In genomic region chr6:30461055-30461454, GRCh38 we compare ENCODE assay signal across 22 cellular contexts. TPM values are rescaled to one million over a fixed set of nuclear protein-coding genes. Genes with fewer than 3 reads are reported as not detected.
DNase-seq lines count a peak whose midpoint lies in the region; ATAC-seq, FAIRE-seq and TF ChIP-seq lines count a peak whose summit lies in the region.
"Had no signal": no experiment of that assay in that cellular context is flagged by ENCODE, and none has a peak within 500 bp of the region (broad histone marks: within the 10 kb centered on the region; RNA-seq: fewer than 3 reads in every experiment).

No MANE protein-coding gene starts in this region.

- H2AFZ ChIP-seq in IMR-90 (replicated peaks; ENCODE audit: low read length, poor library complexity) (no peak overlapping the region), K562 (ENCODE audit: low read depth, low read length) (no peak overlapping the region)

- H4K20me1 ChIP-seq in IMR-90 (ENCODE audit: insufficient read depth, low read length) (peaks cover 20% of the 10 kb centered on the region; the same call in 1 of the 2 replicates), K562 (replicated peaks; ENCODE audit: control insufficient read depth, insufficient read depth, low read length) (no peaks in the 10 kb centered on the region)

- H3K18ac ChIP-seq in IMR-90 (ENCODE audit: low read depth, low read length), result no peak overlapping the region

- no peak overlapping the region for H2BK5ac ChIP-seq in IMR-90 (ENCODE audit: low read depth, low read length, poor library complexity, severe bottlenecking)

- H2BK20ac ChIP-seq in IMR-90 (ENCODE audit: low read depth, low read length), result no peak overlapping the region

- H3K9me3 ChIP-seq in IMR-90 (ENCODE audit: control insufficient read depth, insufficient read depth, low read length), result peaks cover 10% of the 10 kb centered on the region
- H3K9me3 ChIP-seq in K562 (replicated peaks; ENCODE audit: control insufficient read depth, insufficient read depth, low read depth, low read length), result no peaks in the 10 kb centered on the region
- H3K9me3 ChIP-seq: Caco-2 had no signal

- H3K4me3 ChIP-seq in IMR-90 (ENCODE audit: insufficient read depth, low read depth, low read length) (no peak overlapping the region), K562 (no peak overlapping the region)

- POLR2A ChIA-PET in IMR-90 (lab: Charles Lee; ENCODE audit: unreplicated experiment) (no interaction called here), K562 (lab: Yijun Ruan, JAX) (no interaction called here)

- WGBS in IMR-90 (ENCODE audit: extremely low coverage in 2 of 2, insufficient read length in 1 of 2), 2 experiments, result no CpG with 5 or more reads among the region's 5 CpGs
- 4% methylated on average over 5 of the region's 5 CpGs for WGBS in K562 (ENCODE audit: insufficient coverage, low coverage, missing lambda C conversion rate)

- H3K56ac ChIP-seq in IMR-90 (ENCODE audit: extremely low read depth, insufficient read depth, low read length), result no peak overlapping the region

- BruUV-seq in IMR-90 (replicated peaks; lab: Mats Ljungman, UMichigan) (no TSS peak), K562 (replicated peaks; lab: Mats Ljungman, UMichigan) (no TSS peak)

- ATAC-seq in natural killer cell treated with Interleukin-12 subunit alpha and Interleukin-12 subunit beta and Interleukin-15 and Interleukin-18, amount 100 ng/mL, for 72 hours, result no peak
- ATAC-seq in natural killer cell, result no peak
- ATAC-seq in IMR-90 (ENCODE audit: low read depth), result no peak
- no peak for ATAC-seq in K562
- no peak for ATAC-seq in HG02678 (IDR thresholded peaks at IDR 0.05; ENCODE audit: unreplicated experiment)
- ATAC-seq: CD8-positive, alpha-beta T cell had no signal

- no peaks in the 10 kb centered on the region for H3K79me2 ChIP-seq in K562 (ENCODE audit: control insufficient read depth, insufficient read depth, low read length)

- no peak overlapping the region for H3K27ac ChIP-seq in IMR-90 (ENCODE audit: insufficient read depth, low read length)
- H3K27ac ChIP-seq in K562 (ENCODE audit: extremely low read depth, low read depth, low read length), result no peak overlapping the region
- H3K27ac ChIP-seq: BLaER1 treated with 17β-estradiol and CSF1 and Interleukin-3, amounts not matched to agents 10 nM and 100 nM; C4-2B had no signal

- no peak overlapping the region for H3K23ac ChIP-seq in IMR-90 (ENCODE audit: low read depth, low read length)

- H3K79me1 ChIP-seq in IMR-90 (ENCODE audit: low read depth in 1 of 2, low read length in 2 of 2), result no peaks in the 10 kb centered on the region

- H3K27me3 Mint-ChIP-seq in natural killer cell treated with Interleukin-12 subunit alpha and Interleukin-12 subunit beta and Interleukin-15 and Interleukin-18, amount 100 ng/mL, for 72 hours, result peaks cover 67 to 89% of the 10 kb centered on the region in 2 donors
- peaks cover 79 to 83% of the 10 kb centered on the region in 2 donors for H3K27me3 Mint-ChIP-seq in natural killer cell (ENCODE audit: low read depth in 2 of 2)
- H3K27me3 Mint-ChIP-seq in mesothelial cell of epicardium (ENCODE audit: low read depth), result peaks cover 96% of the 10 kb centered on the region

- no peaks in the 10 kb centered on the region; the same call in 1 of the 2 replicates for H3K4me1 ChIP-seq in IMR-90 (ENCODE audit: control insufficient read depth, insufficient read depth, low read length)
- H3K4me1 ChIP-seq in K562 (replicated peaks in 1 of 2; ENCODE audit: control insufficient read depth in 2 of 2, insufficient read depth in 2 of 2, low read length in 2 of 2), result peaks cover under 1 to 12% of the 10 kb centered on the region in 2 experiments; a peak in 2 of 5 replicates
- H3K4me1 ChIP-seq: Caco-2 had no signal

- TF ChIP-seq RAD21 in IMR-90 (IDR thresholded peaks at IDR 0.05; ENCODE audit: low read length), result no peak
- no peak for TF ChIP-seq RAD21 in K562 (CRISPR knock-in tag; conservative IDR thresholded peaks at IDR 0.05 in 1 of 2, IDR thresholded peaks at IDR 0.05 in 1 of 2)

- no peak overlapping the region for H2AK9ac ChIP-seq in IMR-90 (replicated peaks; ENCODE audit: low read depth, low read length, poor library complexity)

- no peaks in the 10 kb centered on the region; the same call in 1 of the 2 replicates for H3K9me1 ChIP-seq in IMR-90 (ENCODE audit: insufficient read depth, low read length)
- no peaks in the 10 kb centered on the region for H3K9me1 ChIP-seq in K562 (ENCODE audit: control insufficient read depth, insufficient read depth, low read length)

- H2BK120ac ChIP-seq in IMR-90 (ENCODE audit: low read depth, low read length), result no peak overlapping the region

- H3K36me3 ChIP-seq in IMR-90 (ENCODE audit: control insufficient read depth, insufficient read depth, low read length) (no peaks in the 10 kb centered on the region), K562 (ENCODE audit: control insufficient read depth, insufficient read depth, low read length) (no peaks in the 10 kb centered on the region)

- H4K5ac ChIP-seq in IMR-90 (ENCODE audit: low read depth, low read length), result no peak overlapping the region

- no peak overlapping the region for H3K9ac ChIP-seq in IMR-90 (ENCODE audit: low read depth, low read length)
- H3K9ac ChIP-seq in K562 (ENCODE audit: insufficient read depth in 1 of 2, low read depth in 2 of 2, low read length in 2 of 2), result no peak overlapping the region
- H3K9ac ChIP-seq: BLaER1 treated with 17β-estradiol and CSF1 and Interleukin-3, amounts not matched to agents 10 nM and 100 nM had no signal

- dilution Hi-C loops in IMR-90 (cut with HindIII; ENCODE audit: low sequenced_read_pairs, unreplicated experiment), result no loop called here

- H4K8ac ChIP-seq in IMR-90 (ENCODE audit: low read depth in 2 of 2, low read length in 2 of 2), result no peak overlapping the region

- no peak for FAIRE-seq in K562 (lab: Jason Lieb, UNC)
- FAIRE-seq: A204.1, D721Med, G401.6, GM19239 had no signal

- H2BK15ac ChIP-seq in IMR-90 (ENCODE audit: low read depth, low read length), result no peak overlapping the region

- peaks cover 29% of the 10 kb centered on the region for H3K36me3 Mint-ChIP-seq in natural killer cell treated with Interleukin-12 subunit alpha and Interleukin-12 subunit beta and Interleukin-15 and Interleukin-18, amount 100 ng/mL, for 72 hours
- peaks cover 32% of the 10 kb centered on the region for H3K36me3 Mint-ChIP-seq in natural killer cell
- no peaks in the 10 kb centered on the region for H3K36me3 Mint-ChIP-seq in mesothelial cell of epicardium
- H3K36me3 Mint-ChIP-seq: CD8-positive, alpha-beta T cell had no signal

- H4K91ac ChIP-seq in IMR-90 (ENCODE audit: insufficient read depth, low read depth, low read length), result no peak overlapping the region

- H3K4me2 ChIP-seq in IMR-90 (ENCODE audit: low read depth, low read length), result no peak overlapping the region
- no peak overlapping the region for H3K4me2 ChIP-seq in K562 (ENCODE audit: insufficient read depth, low read length)
- H3K4me2 ChIP-seq: BLaER1 treated with 17β-estradiol and CSF1 and Interleukin-3, amounts not matched to agents 10 nM and 100 nM had no signal

- H3K27me3 ChIP-seq in IMR-90 (ENCODE audit: control insufficient read depth, insufficient read depth, low read length), result peaks cover 79% of the 10 kb centered on the region
- peaks cover 57 to 67% of the 10 kb centered on the region in 2 experiments for H3K27me3 ChIP-seq in K562 (ENCODE audit: control insufficient read depth in 2 of 2, insufficient read depth in 2 of 2, low read length in 2 of 2)

- H3K4me1 Mint-ChIP-seq in natural killer cell treated with Interleukin-12 subunit alpha and Interleukin-12 subunit beta and Interleukin-15 and Interleukin-18, amount 100 ng/mL, for 72 hours (ENCODE audit: low read depth in 2 of 2), result peaks cover 21 to 31% of the 10 kb centered on the region in 2 donors
- H3K4me1 Mint-ChIP-seq in natural killer cell (peaks cover 40 to 49% of the 10 kb centered on the region in 2 donors), mesothelial cell of epicardium (no peaks in the 10 kb centered on the region)

- peak overlapping the region; percentile 13 for H3K4me3 Mint-ChIP-seq in natural killer cell treated with Interleukin-12 subunit alpha and Interleukin-12 subunit beta and Interleukin-15 and Interleukin-18, amount 100 ng/mL, for 72 hours
- H3K4me3 Mint-ChIP-seq in natural killer cell (no peak overlapping the region), mesothelial cell of epicardium (no peak overlapping the region)
- H3K4me3 Mint-ChIP-seq: B cell; CD4-positive, alpha-beta T cell; CD8-positive, alpha-beta T cell had no signal

- DNase-seq in natural killer cell treated with Interleukin-12 subunit alpha and Interleukin-12 subunit beta and Interleukin-15 and Interleukin-18, amount 100 ng/mL, for 72 hours (ENCODE audit: low spot score), result no peak
- DNase-seq in natural killer cell (no peak), IMR-90 (no peak), K562 (ENCODE audit: extremely low read depth in 1 of 4, low spot score in 3 of 4) (no peak), mesothelial cell of epicardium (ENCODE audit: low spot score in 2 of 2, unreplicated experiment in 2 of 2) (no peak)
- DNase-seq in activated CD4-positive, CD25-positive, alpha-beta regulatory T cell treated with anti-CD3 and anti-CD28 coated beads, Interleukin-2, amount 50 U/mL, for 72 hours, result no peak
- DNase-seq: 8988T; AML-193; Caco-2; Calu3; CD4-positive, alpha-beta T cell; CD8-positive, alpha-beta T cell; DMS79 treated with DMSO at 0.1 percent for 48 hours; GF-D8 had no signal

- peaks cover 5% of the 10 kb centered on the region for H3K9me3 Mint-ChIP-seq in natural killer cell treated with Interleukin-12 subunit alpha and Interleukin-12 subunit beta and Interleukin-15 and Interleukin-18, amount 100 ng/mL, for 72 hours
- H3K9me3 Mint-ChIP-seq in natural killer cell (peaks cover 0 to 3% of the 10 kb centered on the region in 2 donors), mesothelial cell of epicardium (peaks cover 12% of the 10 kb centered on the region)
- H3K9me3 Mint-ChIP-seq: CD4-positive, alpha-beta T cell had no signal

- TF ChIP-seq CTCF in natural killer cell (IDR thresholded peaks at IDR 0.05) (no peak), IMR-90 (conservative IDR thresholded peaks at IDR 0.05; ENCODE audit: low read depth, low read length) (no peak), K562 (IDR thresholded peaks at IDR 0.05 in 2 of 3, conservative IDR thresholded peaks at IDR 0.05 in 1 of 3; ENCODE audit: insufficient read depth in 2 of 3, low read depth in 1 of 3, low read length in 3 of 3) (no peak), mesothelial cell of epicardium (IDR thresholded peaks at IDR 0.05; ENCODE audit: unreplicated experiment) (no peak)

- CTCF ChIA-PET in IMR-90 (lab: Yijun Ruan, JAX) (no interaction called here), K562 (lab: Yijun Ruan, JAX; ENCODE audit: low intra/inter-chr PET ratio) (no interaction called here)

- H3K14ac ChIP-seq in IMR-90 (replicated peaks; ENCODE audit: low read depth, low read length), result no peak overlapping the region

- intact Hi-C loops in natural killer cell (cut with micrococcal nuclease), result no loop called here
- intact Hi-C loops in IMR-90 (cut with micrococcal nuclease), result no loop called here
- intact Hi-C loops in K562 (cut with micrococcal nuclease), result no loop called here

- no peak overlapping the region for H2AK5ac ChIP-seq in IMR-90 (ENCODE audit: low read depth, low read length)

- no peak overlapping the region for H3K4ac ChIP-seq in IMR-90 (ENCODE audit: low read depth, low read length)

- in situ Hi-C loops in IMR-90 (cut with MboI; ENCODE audit: low sequenced_read_pairs) (no loop called here), K562 (cut with MboI) (no loop called here)

- TF ChIP-seq POLR2A in IMR-90 (IDR thresholded peaks at IDR 0.05; ENCODE audit: low read depth, low read length) (no peak), K562 (conservative IDR thresholded peaks at IDR 0.05) (no peak)

- TF ChIP-seq EP300 in K562 (IDR thresholded peaks at IDR 0.05; ENCODE audit: low read length), result no peak

- peak overlapping the region in 1 of 2 donors; percentile 17 for H3K27ac Mint-ChIP-seq in natural killer cell treated with Interleukin-12 subunit alpha and Interleukin-12 subunit beta and Interleukin-15 and Interleukin-18, amount 100 ng/mL, for 72 hours
- no peak overlapping the region for H3K27ac Mint-ChIP-seq in natural killer cell
- no peak overlapping the region for H3K27ac Mint-ChIP-seq in mesothelial cell of epicardium
- H3K27ac Mint-ChIP-seq: B cell; CD4-positive, alpha-beta T cell; CD8-positive, alpha-beta T cell had no signal

RNA-seq across cellular contexts. Expression of gene HLA-E, which starts 28.3 kb away (rescaled TPM):
- 100 to 1,000 TPM; 355 to 567 TPM for total RNA-seq in natural killer cell treated with Interleukin-12 subunit alpha and Interleukin-12 subunit beta and Interleukin-15 and Interleukin-18, amount 100 ng/mL, for 72 hours
- 1,000 to 10,000 TPM; 1,807 to 2,048 (median 1,904) TPM for total RNA-seq in natural killer cell
- total RNA-seq in IMR-90 (2012; rRNA removed), result 84.8 and 85.8 TPM in 2 replicates
- polyA plus RNA-seq in IMR-90 (2012; rRNA removed), result 83.6 and 91.4 TPM in 2 replicates
- polyA plus RNA-seq in IMR-90 (2012; cell fraction: cytosol; rRNA removed), result 104 and 106 TPM in 2 replicates
- polyA plus RNA-seq in IMR-90 (2012; cell fraction: nucleus; rRNA removed; ENCODE audit: low replicate concordance), result 84.7 and 103 TPM in 2 replicates
- 20.8 and 41.1 TPM in 2 replicates for total RNA-seq in K562 (2011; cell fraction: chromatin; rRNA removed; ENCODE audit: low replicate concordance)
- 40.4 and 50.9 TPM in 2 replicates for total RNA-seq in K562 (2011; cell fraction: nucleolus; rRNA removed)
- 37.3 and 46.7 TPM in 2 replicates for total RNA-seq in K562 (2011; cell fraction: nucleoplasm; rRNA removed)
- total RNA-seq in K562 (2014; rRNA removed), result 39.9 and 45.5 TPM in 2 replicates
- total RNA-seq in K562 (2014; rRNA removed; fragmentation: Illumina TruSeq; extraction: Trizol), result 14.8 and 15.0 TPM in 2 replicates
- 25.0 and 25.8 TPM in 2 replicates for total RNA-seq in K562 (2015; rRNA removed; fragmentation: Illumina TruSeq; extraction: Trizol)
- 31.0 and 38.0 TPM in 2 replicates for total RNA-seq in K562 (2021)
- 27.2 and 28.8 TPM in 2 replicates for polyA plus RNA-seq in K562 (2011; rRNA removed)
- 27.0 and 45.7 TPM in 2 replicates for polyA plus RNA-seq in K562 (2011; cell fraction: cytosol; rRNA removed)
- 20.5 and 32.8 TPM in 2 replicates for polyA plus RNA-seq in K562 (2011; cell fraction: nucleus; rRNA removed)
- 27.8 and 82.4 TPM in 2 replicates for polyA plus RNA-seq in K562 (2012)
- polyA plus RNA-seq in K562 (2014; fragmentation: Illumina TruSeq; extraction: Trizol), result 26.8 and 37.5 TPM in 2 replicates
- 1 to 10 TPM; 3.2 to 4.0 TPM for polyA plus RNA-seq in K562 (2014; fragmentation: Nextera tagmentation; extraction: Ambion mirVana)
- polyA plus RNA-seq in K562 (2014; rRNA removed), result 38.4 and 38.9 TPM in 2 replicates
- 17.5 and 21.1 TPM in 2 replicates for polyA minus RNA-seq in K562 (2011; rRNA and poly(A)+ RNA removed)
- polyA minus RNA-seq in K562 (2011; cell fraction: cytosol; rRNA and poly(A)+ RNA removed), result 16.8 and 17.8 TPM in 2 replicates
- polyA minus RNA-seq in K562 (2011; cell fraction: nucleus; rRNA and poly(A)+ RNA removed), result 13.8 and 14.3 TPM in 2 replicates
- 59.5 to 61.9 TPM (median 61.7 TPM) in 3 replicates for total RNA-seq in mesothelial cell of epicardium
